ENCODE assay signal across 17 cellular contexts in the genomic region with DNA sequence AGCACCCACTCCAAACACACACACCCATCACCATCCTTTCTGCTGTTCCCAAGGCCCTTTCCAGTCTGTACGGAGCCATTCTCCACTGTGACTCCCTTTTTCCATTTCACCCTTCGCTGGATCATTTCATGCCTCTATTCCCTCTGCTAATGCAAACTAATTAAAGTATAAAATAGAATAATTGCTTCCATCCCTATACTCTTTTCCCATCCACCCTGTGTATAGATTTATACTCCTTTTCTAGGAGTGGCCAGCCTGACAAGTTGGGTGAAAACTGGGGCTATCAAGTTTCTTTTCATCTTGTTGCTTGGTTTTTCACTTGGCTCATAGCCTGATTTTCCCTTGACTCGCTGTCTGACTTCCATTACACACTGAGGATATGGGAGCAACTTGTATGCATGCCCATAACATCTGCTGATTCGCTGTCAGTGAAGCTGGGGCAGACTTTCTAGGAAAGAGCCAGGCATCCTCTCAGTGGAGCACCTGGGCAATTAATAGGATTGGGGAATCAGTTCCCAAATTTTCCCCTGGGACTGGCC.
DNase-seq lines count a peak whose midpoint lies in the region.
"Had no signal": no experiment of that assay in that cellular context is flagged by ENCODE, and none has a peak within 500 bp of the region (broad histone marks: within the 10 kb centered on the region; RNA-seq: fewer than 3 reads in every experiment).

No MANE protein-coding gene starts in this region.

- no peaks in the 10 kb centered on the region for H3K9me3 ChIP-seq in MG63
- H3K9me3 ChIP-seq: BLaER1 treated with 17β-estradiol and CSF1 and Interleukin-3, amounts not matched to agents 10 nM and 100 nM had no signal

- H3K4me3 Mint-ChIP-seq in activated T-cell treated with anti-CD3 and anti-CD28 coated beads, Interleukin-2, amount 50 U/mL, for 24 hours, result no peak overlapping the region
- H3K4me3 Mint-ChIP-seq: effector memory CD8-positive, alpha-beta T cell; naive thymus-derived CD8-positive, alpha-beta T cell had no signal

- H3K27me3 ChIP-seq in MG63 (no peaks in the 10 kb centered on the region), H7 (ENCODE audit: control insufficient read depth, insufficient read depth, low read length) (no peaks in the 10 kb centered on the region)
- H3K27me3 ChIP-seq: BLaER1 treated with 17β-estradiol and CSF1 and Interleukin-3, amounts not matched to agents 10 nM and 100 nM had no signal

- DNase-seq in DMS79 (lab: John Stamatoyannopoulos, UW), result peak; percentile 37
- peak; percentile 47 for DNase-seq in MG63
- peak; percentile 79 for DNase-seq in RPMI7951 (ENCODE audit: low read depth)
- DNase-seq in iris pigment epithelial cell (ENCODE audit: low read depth), result peak; percentile 55
- no peak for DNase-seq in activated CD4-positive, alpha-beta T cell treated with anti-CD3 and anti-CD28 coated beads for 48 hours
- DNase-seq in activated T-cell treated with anti-CD3 and anti-CD28 coated beads, Interleukin-2, amount 50 U/mL, for 24 hours, result no peak
- no peak for DNase-seq in H7
- no peak for DNase-seq in NOMO-1 treated with dmso at 0.1 percent for 144 hours (lab: John Stamatoyannopoulos, UW; ENCODE audit: unreplicated experiment)
- DNase-seq: activated CD4-positive, alpha-beta T cell treated with anti-CD3 and anti-CD28 coated beads, Interleukin-2, amount 50 U/mL, for 48 hours; activated effector memory CD4-positive, alpha-beta T cell treated with Interleukin-2 at 50 U/mL for 16 hours; effector memory CD8-positive, alpha-beta T cell; head of caudate nucleus; left colon; naive thymus-derived CD8-positive, alpha-beta T cell; NCI-H2029 treated with DMSO at 0.1 percent for 48 hours; stimulated activated naive CD4-positive, alpha-beta T cell treated with Interleukin-2 at 50 U/mL for 16 hours had no signal

- no peaks in the 10 kb centered on the region for H3K4me1 Mint-ChIP-seq in activated T-cell treated with anti-CD3 and anti-CD28 coated beads, Interleukin-2, amount 50 U/mL, for 24 hours (ENCODE audit: low read depth)

- peaks cover 2% of the 10 kb centered on the region for H3K27me3 Mint-ChIP-seq in activated T-cell treated with anti-CD3 and anti-CD28 coated beads, Interleukin-2, amount 50 U/mL, for 24 hours

- H3K36me3 ChIP-seq in MG63 (no peaks in the 10 kb centered on the region), H7 (replicated peaks; ENCODE audit: control insufficient read depth, insufficient read depth, low read length) (no peaks in the 10 kb centered on the region)
- H3K36me3 ChIP-seq: BLaER1 treated with 17β-estradiol and CSF1 and Interleukin-3, amounts not matched to agents 10 nM and 100 nM had no signal

- no peak overlapping the region for H3K4me3 ChIP-seq in MG63
- no peak overlapping the region for H3K4me3 ChIP-seq in H7 (ENCODE audit: insufficient read depth, low read depth, low read length)
- H3K4me3 ChIP-seq: BLaER1 treated with 17β-estradiol and CSF1 and Interleukin-3, amounts not matched to agents 10 nM and 100 nM had no signal

- no peaks in the 10 kb centered on the region for H3K9me3 Mint-ChIP-seq in activated T-cell treated with anti-CD3 and anti-CD28 coated beads, Interleukin-2, amount 50 U/mL, for 24 hours
- H3K9me3 Mint-ChIP-seq: effector memory CD8-positive, alpha-beta T cell; naive thymus-derived CD8-positive, alpha-beta T cell had no signal

- no peak overlapping the region for H3K27ac Mint-ChIP-seq in activated T-cell treated with anti-CD3 and anti-CD28 coated beads, Interleukin-2, amount 50 U/mL, for 24 hours
- H3K27ac Mint-ChIP-seq: effector memory CD8-positive, alpha-beta T cell; naive thymus-derived CD8-positive, alpha-beta T cell had no signal

- H3K36me3 Mint-ChIP-seq in activated T-cell treated with anti-CD3 and anti-CD28 coated beads, Interleukin-2, amount 50 U/mL, for 24 hours (ENCODE audit: low read depth), result no peaks in the 10 kb centered on the region
- H3K36me3 Mint-ChIP-seq: naive thymus-derived CD8-positive, alpha-beta T cell had no signal

Comparison
In these comparisons a context has a peak if more than half of its experiments do, and no peak if none do; other contexts are left out.
1. DNase-seq: peak in DMS79 (single experiment), MG63 (single experiment), RPMI7951 (single experiment) and iris pigment epithelial cell (single experiment); none in activated CD4-positive, alpha-beta T cell treated with anti-CD3 and anti-CD28 coated beads for 48 hours (single experiment), activated T-cell treated with anti-CD3 and anti-CD28 coated beads, Interleukin-2, amount 50 U/mL, for 24 hours (single experiment), H7 (single experiment) and NOMO-1 treated with dmso at 0.1 percent for 144 hours (single experiment).